8 cellular contexts compared by ENCODE assay signal in genomic region chr16:85554114-85554790, GRCh38. TPM values are rescaled to one million over a fixed set of nuclear protein-coding genes. Genes with fewer than 3 reads are reported as not detected.
DNase-seq lines count a peak whose midpoint lies in the region; ATAC-seq, FAIRE-seq and TF ChIP-seq lines count a peak whose summit lies in the region.

No MANE protein-coding gene starts in this region.

- H3K4me1 Mint-ChIP-seq in CD8-positive, alpha-beta memory T cell: peaks cover 36 to 49% (median 37%) of the 10 kb centered on the region in 3 donors

- POLR2A ChIA-PET in CD8-positive, alpha-beta memory T cell (lab: Charles Lee): interaction anchor here (0.7 to 2.9 kb wide), 12 partner anchors 9 to 960 kb away, joined by 3 to 32 read pairs (median 4); partner anchors contain the start of gene GSE1

- H3K36me3 Mint-ChIP-seq in CD8-positive, alpha-beta memory T cell: peaks cover 0 to 16% (median 0%) of the 10 kb centered on the region in 3 donors

- peaks cover 0 to 5% (median 0%) of the 10 kb centered on the region in 5 donors for H3K9me3 Mint-ChIP-seq in CD8-positive, alpha-beta memory T cell

- peak overlapping the region; percentile 91 to 96 (median 94) for H3K27ac Mint-ChIP-seq in CD8-positive, alpha-beta memory T cell

- TF ChIP-seq POLR2A in Raji (IDR thresholded peaks at IDR 0.05; ENCODE audit: insufficient read depth, low read depth, low read length) (peak; percentile 69), testis (IDR thresholded peaks at IDR 0.05) (no peak)

- peak overlapping the region; percentile 88 to 97 (median 95) for H3K4me3 Mint-ChIP-seq in CD8-positive, alpha-beta memory T cell

- no peak for TF ChIP-seq CTCF in testis (IDR thresholded peaks at IDR 0.05)

- intact Hi-C loops in testis (cut with DNase I; ENCODE audit: low total_unique reads): no loop called here

- no peaks in the 10 kb centered on the region for H3K9me3 ChIP-seq in CD8-positive, alpha-beta memory T cell (ENCODE audit: low read length)
- H3K9me3 ChIP-seq in testis: no peaks in the 10 kb centered on the region

- peak overlapping the region; percentile 91 for H3K4me3 ChIP-seq in CD8-positive, alpha-beta memory T cell (ENCODE audit: low read length)
- H3K4me3 ChIP-seq in testis: peak overlapping the region; percentile 71 to 80

- DNase-seq in CD8-positive, alpha-beta memory T cell: peak; percentile 63 to 88 (median 75)
- DNase-seq in HPDE6-E6E7 (ENCODE audit: extremely low spot score) (peak; percentile 79), frontal cortex (ENCODE audit: low spot score in 2 of 2) (peak; percentile 67 to 77), occipital lobe (lab: John Stamatoyannopoulos, UW) (peak; percentile 57), testis (peak; percentile 83)
- DNase-seq in activated gamma-delta T cell treated with anti-CD3 and anti-CD28 coated beads, Interleukin-2, amount 50 U/mL, for 16 hours (ENCODE audit: low read depth): peak; percentile 73

- peaks cover 14% of the 10 kb centered on the region for H3K4me1 ChIP-seq in CD8-positive, alpha-beta memory T cell (ENCODE audit: insufficient read depth, low read length)
- peaks cover 37% of the 10 kb centered on the region for H3K4me1 ChIP-seq in testis

- WGBS in testis, 2 donors: 1% methylated on average over 23 to 30 of the region's 35 CpGs

- no peaks in the 10 kb centered on the region for H3K36me3 ChIP-seq in CD8-positive, alpha-beta memory T cell (ENCODE audit: insufficient read depth, low read length)
- no peaks in the 10 kb centered on the region for H3K36me3 ChIP-seq in testis (ENCODE audit: low read depth, missing control alignments)

- peak; percentile 48 for ATAC-seq in GM19397 (IDR thresholded peaks at IDR 0.05; ENCODE audit: unreplicated experiment)

- H3K27me3 ChIP-seq in CD8-positive, alpha-beta memory T cell (ENCODE audit: insufficient read depth, low read length, poor library complexity, severe bottlenecking): no peaks in the 10 kb centered on the region
- H3K27me3 ChIP-seq in testis: no peaks in the 10 kb centered on the region

- peaks cover 0 to 3% of the 10 kb centered on the region in 2 donors for H3K27me3 Mint-ChIP-seq in CD8-positive, alpha-beta memory T cell

- peak overlapping the region; percentile 95 for H3K27ac ChIP-seq in CD8-positive, alpha-beta memory T cell (ENCODE audit: low read depth, low read length)
- peak overlapping the region; percentile 59 to 84 for H3K27ac ChIP-seq in testis

- FAIRE-seq in frontal cortex (lab: Jason Lieb, UNC): no peak

- CTCF ChIA-PET in CD8-positive, alpha-beta memory T cell (lab: Charles Lee): interaction anchor here (0.7 to 8.5 kb wide), 13 partner anchors 11 to 138 kb away, joined by 3 to 50 read pairs (median 4); partner anchors contain the start of gene GSE1

RNA-seq across cellular contexts. Expression of gene GSE1, which starts 58.9 kb away (rescaled TPM):
- total RNA-seq in CD8-positive, alpha-beta memory T cell: 10 to 100 TPM; 27.8 to 28.5 TPM
- 5.5 TPM for polyA plus RNA-seq in CD8-positive, alpha-beta memory T cell
- total RNA-seq in frontal cortex: 13.9 TPM
- total RNA-seq in occipital lobe: 18.4 TPM
- total RNA-seq in testis: 100 to 1,000 TPM; 188 to 212 TPM
- polyA plus RNA-seq in testis (ENCODE audit: insufficient read depth, low read depth, low replicate concordance): 49.9 TPM

Comparison
In these comparisons a context has a peak if more than half of its experiments do, and no peak if none do; other contexts are left out.
1. Peak in every context shown above with its lines: DNase-seq, ATAC-seq, H3K4me3 ChIP-seq and H3K27ac ChIP-seq.